In the genomic region with DNA sequence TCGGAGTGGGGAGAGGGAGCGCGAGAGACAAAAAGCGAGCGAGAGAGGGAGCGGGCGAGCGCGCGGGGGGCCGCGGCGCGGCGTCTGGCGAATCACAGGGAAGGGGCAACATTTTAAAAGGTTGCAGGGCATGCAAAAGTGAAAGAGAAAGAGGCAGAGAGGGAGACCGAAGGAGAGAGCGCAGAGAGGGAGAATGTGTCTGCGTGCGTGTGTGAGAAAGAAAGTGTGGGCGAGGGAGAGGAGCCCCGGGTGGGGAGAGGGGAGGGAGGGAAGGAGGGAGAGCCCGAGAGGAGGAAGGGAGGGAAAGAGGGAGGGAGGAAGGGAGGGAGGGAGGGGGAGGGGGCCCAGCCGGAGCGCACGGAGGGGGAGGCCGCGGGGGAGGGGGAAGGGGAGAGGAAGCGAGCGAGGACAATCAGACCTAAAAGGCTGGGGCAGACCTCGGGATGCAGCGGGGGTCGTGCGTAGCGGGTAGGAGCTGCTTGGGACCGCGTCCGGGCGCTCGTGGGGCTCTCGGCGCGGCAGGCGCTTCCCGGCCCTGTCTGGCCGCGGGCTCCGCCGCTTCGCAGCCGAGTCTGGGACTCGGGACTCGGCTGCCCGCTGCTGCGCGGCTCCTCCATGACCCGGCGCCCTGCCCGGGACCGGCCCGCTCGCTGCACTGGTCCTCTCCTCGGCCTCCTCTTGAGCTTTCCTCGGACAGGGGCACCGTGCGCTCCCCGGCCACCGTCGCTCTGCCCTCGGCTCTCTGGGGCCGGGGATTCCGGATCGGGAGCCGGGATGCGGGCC, we compare ENCODE assay signal across 8 cellular contexts. TPM values are rescaled to one million over a fixed set of nuclear protein-coding genes. Genes with fewer than 3 reads are reported as not detected.
DNase-seq lines count a peak whose midpoint lies in the region; ATAC-seq and TF ChIP-seq lines count a peak whose summit lies in the region.

No MANE protein-coding gene starts in this region.

- H3K4me1 ChIP-seq in mesenchymal stem cell (ENCODE audit: control insufficient read depth, insufficient read depth, low read depth, low read length), result peaks cover 36% of the 10 kb centered on the region
- peaks cover 7% of the 10 kb centered on the region for H3K4me1 ChIP-seq in thymus (ENCODE audit: control insufficient read depth, insufficient read depth, low read length)

- H3K27ac ChIP-seq in dorsolateral prefrontal cortex (peak overlapping the region in 4 of 59 donors; percentile 9 to 46 (median 40)), mesenchymal stem cell (ENCODE audit: low read length, poor library complexity, severe bottlenecking) (no peak overlapping the region), thymus (ENCODE audit: low read depth) (peak overlapping the region; percentile 72)

- DNase-seq in NCI-H1417 (lab: John Stamatoyannopoulos, UW), result peak; percentile 44 to 93 (median 89)
- DNase-seq in NCI-H1417 treated with DMSO at 0.1 percent for 48 hours (lab: John Stamatoyannopoulos, UW), result no peak
- peak; percentile 89 for DNase-seq in KBM-7
- peak; percentile 67 for DNase-seq in SW480 (ENCODE audit: low spot score)
- peak in 1 of 10 donors; percentile 36 for DNase-seq in dorsolateral prefrontal cortex
- DNase-seq in mesenchymal stem cell, result peak; percentile 80

- H3K4me3 ChIP-seq in dorsolateral prefrontal cortex (peak overlapping the region; percentile 28 to 80 (median 60)), mesenchymal stem cell (ENCODE audit: insufficient read depth in 1 of 2, low read depth in 1 of 2, low read length in 2 of 2) (peak overlapping the region; percentile 64 to 88), thymus (ENCODE audit: low read length) (peak overlapping the region; percentile 61)

- no peak overlapping the region for H4K8ac ChIP-seq in mesenchymal stem cell (ENCODE audit: low read length)

- no peak overlapping the region for H3K14ac ChIP-seq in mesenchymal stem cell (ENCODE audit: low read length in 2 of 2)

- in situ Hi-C loops in KBM-7 (cut with MboI; ENCODE audit: low pct_unique_long_range_greater_than_20kb, low sequenced_read_pairs), result no loop called here

- intact Hi-C loops in dorsolateral prefrontal cortex (cut with DNase I), result no loop called here

- peak; percentile 49 for ATAC-seq in GM21529 (IDR thresholded peaks at IDR 0.05; ENCODE audit: unreplicated experiment)

- no peak overlapping the region for H2AK5ac ChIP-seq in mesenchymal stem cell (ENCODE audit: low read length, severe bottlenecking)

- TF ChIP-seq CTCF in dorsolateral prefrontal cortex (IDR thresholded peaks at IDR 0.05 in 54 of 56, conservative IDR thresholded peaks at IDR 0.05 in 2 of 56; ENCODE audit: low read depth in 1 of 56, partially characterized antibody in 56 of 56), result no peak

- H4K91ac ChIP-seq in mesenchymal stem cell (ENCODE audit: low read length), result peak overlapping the region; percentile 35

- peaks cover 0 to 6% of the 10 kb centered on the region in 2 experiments for H3K36me3 ChIP-seq in mesenchymal stem cell (ENCODE audit: control insufficient read depth in 1 of 2, insufficient read depth in 2 of 2, low read depth in 1 of 2, low read length in 2 of 2)
- H3K36me3 ChIP-seq in thymus (ENCODE audit: control insufficient read depth, insufficient read depth), result no peaks in the 10 kb centered on the region

- H3K4ac ChIP-seq in mesenchymal stem cell (ENCODE audit: low read depth in 1 of 2, low read length in 2 of 2), result no peak overlapping the region

- under 1% methylated on average over 53 of the region's 75 CpGs for WGBS in mesenchymal stem cell
- WGBS in thymus, result 1% methylated on average over 75 of the region's 75 CpGs

- H2BK12ac ChIP-seq in mesenchymal stem cell (ENCODE audit: low read length in 2 of 2), result no peak overlapping the region

- peak overlapping the region; percentile 23 for H2AFZ ChIP-seq in mesenchymal stem cell (ENCODE audit: low read depth, low read length)

- H3K18ac ChIP-seq in mesenchymal stem cell (ENCODE audit: low read depth in 1 of 2, low read length in 2 of 2), result peak overlapping the region; percentile 38 to 40

- H3K27me3 ChIP-seq in dorsolateral prefrontal cortex, result peaks cover 30 to 100% (median 96%) of the 10 kb centered on the region in 45 donors
- H3K27me3 ChIP-seq in mesenchymal stem cell (ENCODE audit: control insufficient read depth in 1 of 2, insufficient read depth in 1 of 2, low read length in 2 of 2), result peaks cover 83 to 97% of the 10 kb centered on the region in 2 experiments
- H3K27me3 ChIP-seq in thymus (ENCODE audit: control insufficient read depth, insufficient read depth), result peaks cover 83% of the 10 kb centered on the region

- H3K79me1 ChIP-seq in mesenchymal stem cell (replicated peaks; ENCODE audit: low read length, poor library complexity, severe bottlenecking), result no peaks in the 10 kb centered on the region

- peak overlapping the region; percentile 40 for H2BK5ac ChIP-seq in mesenchymal stem cell (ENCODE audit: low read depth, low read length, poor library complexity, severe bottlenecking)

- H3K23ac ChIP-seq in mesenchymal stem cell (ENCODE audit: low read length in 2 of 2), result no peak overlapping the region

- H3K4me2 ChIP-seq in mesenchymal stem cell (ENCODE audit: low read length, poor library complexity, severe bottlenecking), result peak overlapping the region; percentile 97

- peak overlapping the region; percentile 21 for H3K9ac ChIP-seq in mesenchymal stem cell (ENCODE audit: low read length)

- peak overlapping the region; percentile 23 for H2BK15ac ChIP-seq in mesenchymal stem cell (ENCODE audit: low read depth, poor library complexity, severe bottlenecking)

- H2BK120ac ChIP-seq in mesenchymal stem cell (ENCODE audit: low read depth, low read length), result no peak overlapping the region

- H3K9me3 ChIP-seq in mesenchymal stem cell (ENCODE audit: control insufficient read depth, low read length) (no peaks in the 10 kb centered on the region), thymus (ENCODE audit: control insufficient read depth) (peaks cover 6% of the 10 kb centered on the region)

RNA-seq across cellular contexts. Expression of a gene that starts 2.5 kb away (rescaled TPM):
- 1 to 10 TPM in 10 of 120 experiments, under 1 TPM in 76, not detected in 34; 0.12 to 2.4 (median 0.52) TPM for total RNA-seq in dorsolateral prefrontal cortex
- 0.17 TPM for polyA plus RNA-seq in mesenchymal stem cell (2013, experiment 1 of 2)
- 0.21 TPM for polyA plus RNA-seq in mesenchymal stem cell (2013, experiment 2 of 2)
- polyA plus RNA-seq in thymus, result 2.9 TPM
